ENCODE assay signal across 11 cellular contexts in genomic region chr2:152254486-152254885, GRCh38.
"Had no signal": no experiment of that assay in that cellular context is flagged by ENCODE, and none has a peak within 500 bp of the region (broad histone marks: within the 10 kb centered on the region; RNA-seq: fewer than 3 reads in every experiment).

No MANE protein-coding gene starts in this region.

- DNase-seq: GM23248, GOT3, H7, H9, HCEC 1CT, HFFc6 had no signal

- H3K4me3 Mint-ChIP-seq: GM23338, H9, HFFc6 had no signal

- H3K4me1 Mint-ChIP-seq: GM23338, H9 had no signal

- H2AFZ ChIP-seq: GM23248 had no signal

- ATAC-seq: GM23338, HCT116 had no signal

- H3K9ac ChIP-seq: GM23248 had no signal

- FAIRE-seq: H1, H54 had no signal

- H3K27ac ChIP-seq: GM23248 had no signal

- H3K4me3 ChIP-seq: GM23248, GM23338, HAP-1 had no signal

- H3K36me3 ChIP-seq: HAP-1 had no signal

- H3K27ac Mint-ChIP-seq: GM23338, H9, HFFc6 had no signal

- H3K9me3 ChIP-seq: HAP-1 had no signal

- H3K4me2 ChIP-seq: GM23338 had no signal
